In the genomic region with DNA sequence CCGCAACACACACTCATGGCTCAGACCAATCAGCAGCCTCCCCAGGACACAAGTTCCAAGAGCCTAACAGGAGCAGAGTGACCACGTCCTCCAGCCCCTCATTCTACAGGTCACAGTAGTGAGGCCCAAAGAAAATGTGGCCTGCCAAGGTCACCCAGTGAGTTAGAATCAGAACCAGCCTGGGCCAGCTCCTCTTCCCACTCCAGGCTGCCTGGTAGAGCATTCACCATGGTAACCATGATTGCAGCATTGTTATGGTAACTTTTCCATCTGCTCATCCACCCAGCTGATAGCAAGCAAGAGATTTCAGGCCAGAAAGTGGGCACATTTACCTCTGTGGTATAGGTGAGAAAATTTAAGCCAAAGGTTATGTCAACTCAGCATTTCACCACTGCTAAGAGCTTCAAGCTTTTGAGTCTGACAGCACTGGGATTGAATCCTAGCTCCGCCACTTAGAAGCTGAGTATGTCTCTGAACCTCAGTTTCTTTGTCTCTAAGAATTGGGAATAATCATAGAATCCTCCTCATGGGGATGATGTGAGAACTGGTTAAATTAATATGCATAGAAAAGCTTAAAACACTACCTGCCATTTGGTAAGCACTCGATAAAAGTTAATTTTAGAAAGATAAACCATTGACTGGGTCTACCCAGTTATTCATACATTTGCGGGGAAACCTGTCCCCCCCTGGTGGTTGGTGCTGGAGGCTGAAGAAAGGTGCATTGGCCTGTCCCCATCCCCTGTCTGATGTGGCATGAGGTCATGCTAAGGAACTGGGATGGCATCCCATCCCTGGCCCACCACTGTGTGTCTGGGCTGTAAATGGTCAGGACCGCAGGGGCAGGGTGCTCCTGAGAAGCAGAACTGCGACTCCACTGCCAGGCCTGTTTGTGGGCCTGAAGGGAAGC, we compare ENCODE assay signal across 8 cellular contexts.
DNase-seq lines count a peak whose midpoint lies in the region; ATAC-seq, FAIRE-seq and TF ChIP-seq lines count a peak whose summit lies in the region.

No MANE protein-coding gene starts in this region.

- H3K4me3 Mint-ChIP-seq in natural killer cell treated with Interleukin-12 subunit alpha and Interleukin-12 subunit beta and Interleukin-15 and Interleukin-18, amount 100 ng/mL, for 72 hours: no peak overlapping the region

- TF ChIP-seq EP300 in H1 (IDR thresholded peaks at IDR 0.05; ENCODE audit: borderline replicate concordance in 1 of 2, low read depth in 2 of 2, low read length in 2 of 2): no peak

- 0 out of 2 replicates have a peak overlapping the region, but pooled peaks have one; percentile 39 for H2BK5ac ChIP-seq in H1 (ENCODE audit: low read depth, low read length)

- H2BK12ac ChIP-seq in H1 (ENCODE audit: low read depth, low read length): peak overlapping the region; percentile 91; the same call in 1 of the 2 replicates

- H3K79me2 ChIP-seq in H1 (ENCODE audit: control insufficient read depth in 1 of 2, insufficient read depth in 2 of 2, low read length in 2 of 2): no peaks in the 10 kb centered on the region

- TF ChIP-seq CTCF in heart right ventricle (IDR thresholded peaks at IDR 0.05): peak in 7 of 9 donors; percentile 20 to 44 (median 30)
- TF ChIP-seq CTCF in H1 (IDR thresholded peaks at IDR 0.05; ENCODE audit: control extremely low read depth in 1 of 3, insufficient read depth in 1 of 3, low read depth in 1 of 3, low read length in 3 of 3): peak; percentile 52 to 88 (median 82)

- no peaks in the 10 kb centered on the region; the same call in 1 of the 2 replicates for H3K79me1 ChIP-seq in H1 (ENCODE audit: low read depth, low read length)

- H3K9me3 ChIP-seq in heart right ventricle (no peaks in the 10 kb centered on the region), H1 (ENCODE audit: insufficient read depth in 2 of 2, low read depth in 1 of 2, low read length in 1 of 2) (no peaks in the 10 kb centered on the region), aorta (ENCODE audit: control insufficient read depth, low read length) (no peaks in the 10 kb centered on the region)

- CTCF ChIA-PET in H1 (lab: Charles Lee; ENCODE audit: partially characterized antibody): interaction anchor here (0.6 to 4.9 kb wide), 49 partner anchors 8 to 254 kb away, joined by 3 to 28 read pairs (median 4); no protein-coding TSS in a partner anchor

- H2BK20ac ChIP-seq in H1 (ENCODE audit: low read length): 0 out of 2 replicates have a peak overlapping the region, but pooled peaks have one; percentile 32

- intact Hi-C loops in heart right ventricle (cut with DNase I) (loop anchor here in 1 of 10 donors (10.0 kb wide), 1 partner anchor 172 kb away; no protein-coding TSS in a partner anchor), left cardiac atrium (cut with DNase I) (no loop called here), aorta (cut with DNase I) (loop anchor here in 1 of 2 donors (5.0 kb wide), 1 partner anchor 44 kb away; no protein-coding TSS in a partner anchor)

- H2AFZ ChIP-seq in H1 (ENCODE audit: low read length): no peak overlapping the region

- H3K27me3 ChIP-seq in heart right ventricle (no peaks in the 10 kb centered on the region), H1 (replicated peaks in 1 of 4; ENCODE audit: control insufficient read depth in 3 of 4, extremely low read depth in 1 of 4, insufficient read depth in 3 of 4, low read length in 3 of 4) (no peaks in the 10 kb centered on the region), rectal smooth muscle tissue (ENCODE audit: control insufficient read depth, insufficient read depth, low read length) (no peaks in the 10 kb centered on the region), aorta (ENCODE audit: control insufficient read depth in 1 of 2, insufficient read depth in 2 of 2, low read length in 1 of 2) (no peaks in the 10 kb centered on the region)

- no peak overlapping the region for H4K91ac ChIP-seq in H1 (replicated peaks; ENCODE audit: insufficient read length, low read length)

- peaks cover 5 to 35% (median 19%) of the 10 kb centered on the region in 9 donors for H3K4me1 ChIP-seq in heart right ventricle
- peaks cover 0 to 10% (median 8%) of the 10 kb centered on the region in 4 experiments; a peak in 4 of 7 replicates for H3K4me1 ChIP-seq in H1 (replicated peaks in 1 of 4; ENCODE audit: control insufficient read depth in 3 of 4, insufficient read depth in 4 of 4, low read length in 3 of 4)
- H3K4me1 ChIP-seq in rectal smooth muscle tissue (ENCODE audit: control insufficient read depth, insufficient read depth, low read length): peaks cover 67% of the 10 kb centered on the region
- peaks cover 0 to 3% of the 10 kb centered on the region in 2 donors for H3K4me1 ChIP-seq in aorta (ENCODE audit: control insufficient read depth in 1 of 2, insufficient read depth in 2 of 2, low read length in 2 of 2)

- 0 out of 2 replicates have a peak overlapping the region, but pooled peaks have one; percentile 39 for H3K18ac ChIP-seq in H1 (ENCODE audit: extremely low read depth, low read length)

- no peak overlapping the region; the same call in 1 of the 2 replicates for H2AK5ac ChIP-seq in H1 (ENCODE audit: low read depth, low read length)

- H3K4ac ChIP-seq in H1 (replicated peaks; ENCODE audit: insufficient read length, low read depth, low read length): no peak overlapping the region

- H3K56ac ChIP-seq in H1 (replicated peaks; ENCODE audit: insufficient read length, low read depth, low read length): no peak overlapping the region

- no peaks in the 10 kb centered on the region for H4K20me1 ChIP-seq in H1 (replicated peaks in 1 of 2; ENCODE audit: control insufficient read depth in 1 of 2, insufficient read depth in 2 of 2, low read length in 2 of 2)

- H3K23ac ChIP-seq in H1 (ENCODE audit: insufficient read length): no peak overlapping the region

- ATAC-seq in heart right ventricle (no peak), left cardiac atrium (no peak), HG02970 (IDR thresholded peaks at IDR 0.05; ENCODE audit: low FRiP score, unreplicated experiment) (no peak), aorta (ENCODE audit: low FRiP score) (no peak)
- ATAC-seq in natural killer cell treated with Interleukin-12 subunit alpha and Interleukin-12 subunit beta and Interleukin-15 and Interleukin-18, amount 100 ng/mL, for 72 hours: no peak

- no peak for TF ChIP-seq POLR2A in H1 (IDR thresholded peaks at IDR 0.05; ENCODE audit: control extremely low read depth in 1 of 2, low read depth in 2 of 2, low read length in 2 of 2)

- H3K36me3 Mint-ChIP-seq in natural killer cell treated with Interleukin-12 subunit alpha and Interleukin-12 subunit beta and Interleukin-15 and Interleukin-18, amount 100 ng/mL, for 72 hours: no peaks in the 10 kb centered on the region

- H3K27me3 Mint-ChIP-seq in natural killer cell treated with Interleukin-12 subunit alpha and Interleukin-12 subunit beta and Interleukin-15 and Interleukin-18, amount 100 ng/mL, for 72 hours: no peaks in the 10 kb centered on the region

- H3K4me1 Mint-ChIP-seq in natural killer cell treated with Interleukin-12 subunit alpha and Interleukin-12 subunit beta and Interleukin-15 and Interleukin-18, amount 100 ng/mL, for 72 hours (ENCODE audit: low read depth in 2 of 2): no peaks in the 10 kb centered on the region

- H3K4me3 ChIP-seq in heart right ventricle (no peak overlapping the region), H1 (ENCODE audit: extremely low read depth in 1 of 4, insufficient read depth in 2 of 4, low read depth in 3 of 4, low read length in 4 of 4) (no peak overlapping the region), rectal smooth muscle tissue (ENCODE audit: low read length) (no peak overlapping the region), aorta (ENCODE audit: low read length in 2 of 2) (no peak overlapping the region)

- H2BK15ac ChIP-seq in H1 (ENCODE audit: low read length): peak overlapping the region; percentile 46; the same call in 1 of the 2 replicates

- H4K5ac ChIP-seq in H1 (ENCODE audit: insufficient read length, low read depth, low read length): no peak overlapping the region

- POLR2A ChIA-PET in H1 (lab: Charles Lee; ENCODE audit: partially characterized antibody): no interaction called here

- H3K14ac ChIP-seq in H1 (ENCODE audit: insufficient read length): no peak overlapping the region

- peak; percentile 61 to 71 for TF ChIP-seq RAD21 in H1 (IDR thresholded peaks at IDR 0.05 in 1 of 2, conservative IDR thresholded peaks at IDR 0.05 in 1 of 2; ENCODE audit: low read depth in 2 of 2, low read length in 2 of 2)

- peak overlapping the region; percentile 85 for H2BK120ac ChIP-seq in H1 (replicated peaks; ENCODE audit: low read depth, low read length)

- H3K27ac ChIP-seq in heart right ventricle: peak overlapping the region in 4 of 10 donors; percentile 28 to 67 (median 52)
- no peak overlapping the region for H3K27ac ChIP-seq in H1 (ENCODE audit: low read depth, low read length)
- peak overlapping the region; percentile 89 for H3K27ac ChIP-seq in rectal smooth muscle tissue (ENCODE audit: low read depth, low read length)
- H3K27ac ChIP-seq in aorta (ENCODE audit: low read depth in 1 of 2, low read length in 2 of 2): peak overlapping the region in 1 of 2 donors; percentile 28

- H3K9me3 Mint-ChIP-seq in natural killer cell treated with Interleukin-12 subunit alpha and Interleukin-12 subunit beta and Interleukin-15 and Interleukin-18, amount 100 ng/mL, for 72 hours: no peaks in the 10 kb centered on the region

- no peak overlapping the region for H3K27ac Mint-ChIP-seq in natural killer cell treated with Interleukin-12 subunit alpha and Interleukin-12 subunit beta and Interleukin-15 and Interleukin-18, amount 100 ng/mL, for 72 hours

- DNase-seq in heart right ventricle (no peak), left cardiac atrium (no peak), RKO (ENCODE audit: low spot score) (peak; percentile 33), H1 (ENCODE audit: low read depth in 1 of 2, low spot score in 2 of 2) (peak; percentile 31 to 80), aorta (no peak)
- no peak for DNase-seq in natural killer cell treated with Interleukin-12 subunit alpha and Interleukin-12 subunit beta and Interleukin-15 and Interleukin-18, amount 100 ng/mL, for 72 hours (ENCODE audit: low spot score)

- FAIRE-seq in H1 (lab: Jason Lieb, UNC): peak; percentile 81

- H3K36me3 ChIP-seq in heart right ventricle (no peaks in the 10 kb centered on the region), H1 (ENCODE audit: control insufficient read depth in 2 of 4, insufficient read depth in 4 of 4, low read length in 3 of 4) (no peaks in the 10 kb centered on the region), rectal smooth muscle tissue (ENCODE audit: control insufficient read depth, insufficient read depth, low read length) (no peaks in the 10 kb centered on the region), aorta (ENCODE audit: control insufficient read depth in 1 of 2, insufficient read depth in 2 of 2, low read length in 1 of 2) (no peaks in the 10 kb centered on the region)

- no peak overlapping the region for H4K8ac ChIP-seq in H1 (ENCODE audit: extremely low read depth, insufficient read depth, low read length)

- peak overlapping the region in 1 of 2 experiments; percentile 44; a peak in 2 of 4 replicates for H3K4me2 ChIP-seq in H1 (ENCODE audit: insufficient read depth in 1 of 2, low read depth in 2 of 2, low read length in 2 of 2)

- 88 to 89% methylated on average over 7 of the region's 7 CpGs for WGBS in heart right ventricle, 2 donors
- 81% methylated on average over 7 of the region's 7 CpGs; no CpG with 5 or more reads in 1 of the 2 experiments for WGBS in H1 (ENCODE audit: extremely low coverage in 1 of 2, insufficient coverage in 1 of 2, insufficient read length in 1 of 2, insufficient replicate concordance in 2 of 2, low coverage in 1 of 2, low lambda C conversion rate in 2 of 2, missing lambda C conversion rate in 1 of 2), 2 experiments
- WGBS in aorta, 2 donors: 89% methylated on average over 7 of the region's 7 CpGs

- H3K9ac ChIP-seq in H1 (replicated peaks in 1 of 4; ENCODE audit: extremely low read depth in 1 of 4, low read depth in 3 of 4, low read length in 3 of 4): no peak overlapping the region; a peak in 1 of 7 replicates
- H3K9ac ChIP-seq in rectal smooth muscle tissue (ENCODE audit: low read length): no peak overlapping the region

- H3K23me2 ChIP-seq in H1 (ENCODE audit: low read depth, low read length): no peaks in the 10 kb centered on the region

Comparison
In these comparisons a context has a peak if more than half of its experiments do, and no peak if none do; other contexts are left out.
1. DNase-seq: peak in RKO (single experiment) and H1 (2 of 2); none in heart right ventricle (0 of 2), left cardiac atrium (single experiment), natural killer cell treated with Interleukin-12 subunit alpha and Interleukin-12 subunit beta and Interleukin-15 and Interleukin-18, amount 100 ng/mL, for 72 hours (single experiment) and aorta (0 of 2).